In genomic region chr4:86950835-86951525, GRCh38 we compare ENCODE assay signal across 2 cellular contexts.
TF ChIP-seq lines count a peak whose summit lies in the region.

No MANE protein-coding gene starts in this region.

TF ChIP-seq in HepG2, 621 proteins besides CTCF, POLR2A, EP300 and RAD21:
- no peak for TF ChIP-seq SCMH1 (CRISPR knock-in tag; IDR thresholded peaks at IDR 0.05; ENCODE audit: borderline replicate concordance)
- no peak for TF ChIP-seq CREBL2 (CRISPR knock-in tag; IDR thresholded peaks at IDR 0.05; ENCODE audit: borderline replicate concordance)
- no peak for TF ChIP-seq ZNF333 (CRISPR knock-in tag; IDR thresholded peaks at IDR 0.05; ENCODE audit: borderline replicate concordance)
- no peak for TF ChIP-seq ZNF609 (CRISPR knock-in tag; IDR thresholded peaks at IDR 0.05; ENCODE audit: borderline replicate concordance)
- TF ChIP-seq ZNF737 (CRISPR knock-in tag; IDR thresholded peaks at IDR 0.05; ENCODE audit: borderline replicate concordance), result no peak
- no peak for TF ChIP-seq GATAD2A (CRISPR knock-in tag; IDR thresholded peaks at IDR 0.05)
- TF ChIP-seq SAFB2 (CRISPR knock-in tag; IDR thresholded peaks at IDR 0.05; ENCODE audit: borderline replicate concordance, low read depth), result no peak
- TF ChIP-seq TCF7 (IDR thresholded peaks at IDR 0.05; ENCODE audit: low read depth), result no peak
- no peak for TF ChIP-seq MATR3 (CRISPR knock-in tag; IDR thresholded peaks at IDR 0.05)
- no peak for TF ChIP-seq PAWR (CRISPR knock-in tag; IDR thresholded peaks at IDR 0.05; ENCODE audit: borderline replicate concordance)
- TF ChIP-seq ZNF629 (CRISPR knock-in tag; conservative IDR thresholded peaks at IDR 0.05), result no peak
- TF ChIP-seq MAF1 (CRISPR knock-in tag; IDR thresholded peaks at IDR 0.05; ENCODE audit: borderline replicate concordance), result no peak
- no peak for TF ChIP-seq SP140L (CRISPR knock-in tag; IDR thresholded peaks at IDR 0.05; ENCODE audit: borderline replicate concordance)
- TF ChIP-seq TFDP2 (CRISPR knock-in tag; IDR thresholded peaks at IDR 0.05), result no peak
- TF ChIP-seq ATF1 (CRISPR knock-in tag; IDR thresholded peaks at IDR 0.05), result no peak
- TF ChIP-seq RARG (CRISPR knock-in tag; IDR thresholded peaks at IDR 0.05; ENCODE audit: low read depth), result no peak
- TF ChIP-seq NR2C2 (CRISPR knock-in tag; IDR thresholded peaks at IDR 0.05; ENCODE audit: borderline replicate concordance), result no peak
- TF ChIP-seq ARNT (IDR thresholded peaks at IDR 0.05), result no peak
- TF ChIP-seq ATM (IDR thresholded peaks at IDR 0.05; ENCODE audit: borderline replicate concordance), result no peak
- no peak for TF ChIP-seq ZNF567 (CRISPR knock-in tag; IDR thresholded peaks at IDR 0.05; ENCODE audit: borderline replicate concordance)

TF ChIP-seq in WTC11, 78 proteins besides CTCF, POLR2A, EP300 and RAD21:
- TF ChIP-seq OVOL2 (CRISPR knock-in tag; IDR thresholded peaks at IDR 0.05; ENCODE audit: borderline replicate concordance), result no peak
- no peak for TF ChIP-seq ATF3 (CRISPR knock-in tag; conservative IDR thresholded peaks at IDR 0.05)
- no peak for TF ChIP-seq PREB (CRISPR knock-in tag; IDR thresholded peaks at IDR 0.05; ENCODE audit: borderline replicate concordance)
- TF ChIP-seq AR (CRISPR knock-in tag; IDR thresholded peaks at IDR 0.05), result no peak
- TF ChIP-seq IRF2 (CRISPR knock-in tag; IDR thresholded peaks at IDR 0.05; ENCODE audit: borderline replicate concordance, low read depth), result no peak
- TF ChIP-seq TEAD4 (CRISPR knock-in tag; IDR thresholded peaks at IDR 0.05), result no peak
- no peak for TF ChIP-seq ZBTB21 (CRISPR knock-in tag; IDR thresholded peaks at IDR 0.05; ENCODE audit: borderline replicate concordance)
- no peak for TF ChIP-seq E2F4 (CRISPR knock-in tag; IDR thresholded peaks at IDR 0.05; ENCODE audit: borderline replicate concordance, low read depth)
- no peak for TF ChIP-seq ZNF532 (CRISPR knock-in tag; IDR thresholded peaks at IDR 0.05; ENCODE audit: borderline replicate concordance)
- no peak for TF ChIP-seq IRF1 (CRISPR knock-in tag; IDR thresholded peaks at IDR 0.05)
- no peak for TF ChIP-seq GABPB1 (CRISPR knock-in tag; IDR thresholded peaks at IDR 0.05)
- no peak for TF ChIP-seq MAX (CRISPR knock-in tag; IDR thresholded peaks at IDR 0.05)
- no peak for TF ChIP-seq ZNF281 (CRISPR knock-in tag; IDR thresholded peaks at IDR 0.05)
- no peak for TF ChIP-seq RORB (CRISPR knock-in tag; IDR thresholded peaks at IDR 0.05)
- TF ChIP-seq ATF1 (CRISPR knock-in tag; IDR thresholded peaks at IDR 0.05), result no peak
- no peak for TF ChIP-seq FOXK1 (CRISPR knock-in tag; IDR thresholded peaks at IDR 0.05)
- no peak for TF ChIP-seq RELA (CRISPR knock-in tag; IDR thresholded peaks at IDR 0.05; ENCODE audit: borderline replicate concordance)
TF ChIP-seq in WTC11: peak in this region for 0.
